ENCODE assay signal across 18 cellular contexts in genomic region chr9:136757328-136757727, GRCh38. TPM values are rescaled to one million over a fixed set of nuclear protein-coding genes. Genes with fewer than 3 reads are reported as not detected.
DNase-seq lines count a peak whose midpoint lies in the region; ATAC-seq and TF ChIP-seq lines count a peak whose summit lies in the region.
"Had no signal": no experiment of that assay in that cellular context is flagged by ENCODE, and none has a peak within 500 bp of the region (broad histone marks: within the 10 kb centered on the region; RNA-seq: fewer than 3 reads in every experiment).

No MANE protein-coding gene starts in this region.

- H3K36me3 Mint-ChIP-seq in naive B cell = peaks cover 6 to 13% of the 10 kb centered on the region in 2 donors
- H3K36me3 Mint-ChIP-seq in stimulated activated memory B cell treated with anti-CD40 and anti-IgM and Interleukin-4, amounts not matched to agents 10 μg/mL and 1 μg/mL and 100 μg/mL, for 72 hours = peaks cover 12% of the 10 kb centered on the region

- peak overlapping the region; percentile 15 to 96 (median 62) for H3K4me3 Mint-ChIP-seq in naive B cell
- peak overlapping the region; percentile 43 for H3K4me3 Mint-ChIP-seq in stimulated activated memory B cell treated with anti-CD40 and anti-IgM and Interleukin-4, amounts not matched to agents 10 μg/mL and 1 μg/mL and 100 μg/mL, for 72 hours
- H3K4me3 Mint-ChIP-seq: CD8-positive, alpha-beta memory T cell had no signal

- no peaks in the 10 kb centered on the region; the same call in 1 of the 2 replicates for H3K9me3 ChIP-seq in SJCRH30 (replicated peaks)
- H3K9me3 ChIP-seq: BE2C had no signal

- peaks cover 27 to 61% (median 54%) of the 10 kb centered on the region in 3 donors for H3K4me1 Mint-ChIP-seq in naive B cell
- peaks cover 29% of the 10 kb centered on the region for H3K4me1 Mint-ChIP-seq in stimulated activated memory B cell treated with anti-CD40 and anti-IgM and Interleukin-4, amounts not matched to agents 10 μg/mL and 1 μg/mL and 100 μg/mL, for 72 hours
- H3K4me1 Mint-ChIP-seq: CD8-positive, alpha-beta memory T cell had no signal

- peak; percentile 82 for DNase-seq in G401 (ENCODE audit: low spot score)
- DNase-seq in SJCRH30 = peak; percentile 53 to 61
- no peak for DNase-seq in naive B cell
- DNase-seq in lower leg skin (ENCODE audit: low spot score in 2 of 2) = no peak
- DNase-seq in amniotic stem cell (lab: John Stamatoyannopoulos, UW) = no peak
- DNase-seq: ACHN; BE2C; CD8-positive, alpha-beta memory T cell; NCI-H1048; NCI-H146; NCI-H2081 treated with DMSO at 0.1 percent for 48 hours; NCI-H524 treated with DMSO at 0.1 percent for 48 hours; NK-92 treated with Interleukin-12 subunit alpha and Interleukin-12 subunit beta, amount 100 ng/mL, for 24 hours had no signal

- no peak overlapping the region; the same call in 1 of the 2 replicates for H3K4me3 ChIP-seq in SJCRH30
- H3K4me3 ChIP-seq in lower leg skin (ENCODE audit: low read depth, poor library complexity, severe bottlenecking) = no peak overlapping the region
- H3K4me3 ChIP-seq: HAP-1, SK-N-MC had no signal

- peaks cover 4% of the 10 kb centered on the region; the same call in 1 of the 2 replicates for H3K27me3 ChIP-seq in SJCRH30
- H3K27me3 ChIP-seq: BE2C had no signal

- TF ChIP-seq CTCF in lower leg skin (IDR thresholded peaks at IDR 0.05) = no peak

- ATAC-seq in naive B cell (ENCODE audit: low read depth in 2 of 2) (peak in 1 of 2 donors; percentile 60), GM21717 (IDR thresholded peaks at IDR 0.05; ENCODE audit: unreplicated experiment) (no peak)
- ATAC-seq in stimulated activated memory B cell treated with anti-CD40 and anti-IgM and Interleukin-4, amounts not matched to agents 10 μg/mL and 1 μg/mL and 100 μg/mL, for 72 hours = no peak

- no peak overlapping the region for H3K27ac ChIP-seq in SJCRH30
- H3K27ac ChIP-seq: SK-N-MC had no signal

- in situ Hi-C loops in G401 (cut with HindIII; ENCODE audit: low sequenced_read_pairs) = no loop called here

- H3K36me3 ChIP-seq in SJCRH30 = no peaks in the 10 kb centered on the region
- H3K36me3 ChIP-seq: BE2C, HAP-1 had no signal

- no peaks in the 10 kb centered on the region for H3K27me3 Mint-ChIP-seq in naive B cell
- H3K27me3 Mint-ChIP-seq in stimulated activated memory B cell treated with anti-CD40 and anti-IgM and Interleukin-4, amounts not matched to agents 10 μg/mL and 1 μg/mL and 100 μg/mL, for 72 hours = no peaks in the 10 kb centered on the region

- peak overlapping the region in 5 of 6 donors; percentile 33 to 92 (median 90) for H3K27ac Mint-ChIP-seq in naive B cell
- H3K27ac Mint-ChIP-seq in stimulated activated memory B cell treated with anti-CD40 and anti-IgM and Interleukin-4, amounts not matched to agents 10 μg/mL and 1 μg/mL and 100 μg/mL, for 72 hours = peak overlapping the region; percentile 53

- TF ChIP-seq POLR2A in lower leg skin (IDR thresholded peaks at IDR 0.05) = no peak

- peaks cover 12% of the 10 kb centered on the region for H3K4me1 ChIP-seq in SJCRH30

- H3K9me3 Mint-ChIP-seq in naive B cell = peaks cover 4 to 11% (median 6%) of the 10 kb centered on the region in 7 donors
- H3K9me3 Mint-ChIP-seq in stimulated activated memory B cell treated with anti-CD40 and anti-IgM and Interleukin-4, amounts not matched to agents 10 μg/mL and 1 μg/mL and 100 μg/mL, for 72 hours = peaks cover 14% of the 10 kb centered on the region

- intact Hi-C loops in lower leg skin (cut with DNase I; ENCODE audit: low total_unique reads) = no loop called here

- WGBS in lower leg skin, 2 donors = 83 to 86% methylated on average over 15 to 16 of the region's 20 CpGs

RNA-seq across cellular contexts. Expression of gene LCN8, which starts 0.7 kb away (rescaled TPM):
- total RNA-seq in G401 (2014; rRNA removed; shearing (Covaris generic)) = not detected in 2 replicates
- not detected in 2 replicates for total RNA-seq in SJCRH30 (2014; rRNA removed; shearing (Covaris generic))
- 10 to 100 TPM in 2 of 6 donors, under 1 TPM in 3, not detected in 1; 0.39 to 69.1 (median 0.73) TPM for polyA plus RNA-seq in naive B cell (ENCODE audit: low read depth in 6 of 6)
- not detected for total RNA-seq in lower leg skin
- total RNA-seq: CD8-positive, alpha-beta memory T cell; HT-29 had no signal
- polyA plus RNA-seq: CD8-positive, alpha-beta memory T cell had no signal

RNA-seq across cellular contexts. Expression of gene LCN15, which starts 7.0 kb away (rescaled TPM):
- not detected in 2 replicates for total RNA-seq in G401 (2014; rRNA removed; shearing (Covaris generic))
- not detected in 2 replicates for total RNA-seq in SJCRH30 (2014; rRNA removed; shearing (Covaris generic))
- polyA plus RNA-seq in naive B cell (ENCODE audit: low read depth in 6 of 6) = under 1 TPM in 1 of 6 donors, not detected in 5; 0.09 TPM
- total RNA-seq in lower leg skin = not detected
- total RNA-seq: CD8-positive, alpha-beta memory T cell; HT-29 had no signal
- polyA plus RNA-seq: CD8-positive, alpha-beta memory T cell had no signal

RNA-seq across cellular contexts. Expression of gene LCN6, which starts 9.0 kb away (rescaled TPM):
- not detected in 2 replicates for total RNA-seq in G401 (2014; rRNA removed; shearing (Covaris generic))
- not detected in 2 replicates for total RNA-seq in SJCRH30 (2014; rRNA removed; shearing (Covaris generic))
- polyA plus RNA-seq in naive B cell (ENCODE audit: low read depth in 6 of 6) = not detected
- total RNA-seq in lower leg skin = 1 to 10 TPM in 2 of 4 donors, not detected in 2; 6.3 to 7.3 TPM
- total RNA-seq: CD8-positive, alpha-beta memory T cell; HT-29 had no signal
- polyA plus RNA-seq: CD8-positive, alpha-beta memory T cell had no signal

RNA-seq across cellular contexts. Expression of gene LCN10, which starts 14.6 kb away (rescaled TPM):
- total RNA-seq in G401 (2014; rRNA removed; shearing (Covaris generic)) = not detected in 2 replicates
- 0.10 TPM in 1 of 2 replicates, not detected in the other for total RNA-seq in SJCRH30 (2014; rRNA removed; shearing (Covaris generic))
- 10 to 100 TPM; 46.1 to 86.0 (median 65.3) TPM for polyA plus RNA-seq in naive B cell (ENCODE audit: low read depth in 6 of 6)
- total RNA-seq in lower leg skin = 1 to 10 TPM in 2 of 4 donors, under 1 TPM in 1, not detected in 1; 0.61 to 5.7 (median 1.7) TPM
- total RNA-seq: HT-29 had no signal

RNA-seq across cellular contexts. Expression of gene TMEM141, which starts 33.8 kb away (rescaled TPM):
- 60.8 and 107 TPM in 2 replicates for total RNA-seq in G401 (2014; rRNA removed; shearing (Covaris generic))
- 17.3 and 26.2 TPM in 2 replicates for total RNA-seq in SJCRH30 (2014; rRNA removed; shearing (Covaris generic))
- polyA plus RNA-seq in naive B cell (ENCODE audit: low read depth in 6 of 6) = 10 to 100 TPM; 29.3 to 47.7 (median 35.7) TPM
- total RNA-seq in lower leg skin = 100 to 1,000 TPM in 2 of 4 donors, 10 to 100 TPM in 2; 67.7 to 120 (median 91.3) TPM

Comparison
In these comparisons a context has a peak if more than half of its experiments do, and no peak if none do; other contexts are left out.
1. DNase-seq: peak in G401 (single experiment) and SJCRH30 (2 of 2); none in naive B cell (single experiment), lower leg skin (0 of 2) and amniotic stem cell (single experiment).